In the genomic region with DNA sequence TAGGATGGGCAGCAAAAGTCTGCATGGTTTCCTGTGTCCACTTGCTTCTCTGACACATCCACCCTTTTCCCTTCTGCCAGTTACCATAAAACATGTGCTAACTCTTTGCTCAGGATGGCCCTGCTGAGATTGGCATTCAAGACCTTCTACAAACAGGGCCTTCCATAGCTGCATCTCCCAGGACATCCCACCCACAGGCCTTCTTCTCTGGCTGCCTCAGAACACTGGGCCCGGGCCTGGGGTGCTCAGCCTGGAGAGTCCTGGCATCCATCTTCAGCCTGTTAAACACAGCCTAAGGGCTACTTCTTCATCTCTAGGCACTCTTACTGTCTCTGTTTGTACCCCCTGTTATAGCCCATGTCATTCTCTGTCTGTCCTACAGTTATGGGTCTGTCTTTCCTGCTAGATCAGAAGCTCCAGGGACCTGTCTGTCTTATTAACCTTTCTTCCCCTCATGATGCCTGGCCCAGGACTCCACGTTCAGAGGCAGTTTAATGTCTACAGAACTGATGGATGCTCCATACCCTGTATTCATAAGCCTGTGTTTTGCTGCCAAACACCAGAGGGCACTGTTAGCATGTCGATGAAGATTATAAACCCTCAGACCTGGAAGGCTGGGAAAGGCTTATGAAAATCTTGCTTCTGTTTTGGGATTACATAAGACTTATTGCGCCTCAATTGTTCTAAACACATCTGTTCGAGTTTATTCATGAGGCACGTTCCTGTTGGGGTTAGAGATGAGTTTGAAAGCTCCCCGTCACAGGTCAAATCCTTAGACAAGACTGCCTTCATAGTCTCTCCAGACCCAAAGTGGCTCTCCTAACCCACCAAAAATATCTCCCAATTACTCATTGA, we compare ENCODE assay signal across 9 cellular contexts. TPM values are rescaled to one million over a fixed set of nuclear protein-coding genes. Genes with fewer than 3 reads are reported as not detected.
A peak's percentile ranks its signal among the peaks of the same experiment; 100 is the strongest.
DNase-seq lines count a peak whose midpoint lies in the region; ATAC-seq and TF ChIP-seq lines count a peak whose summit lies in the region.
"Had no signal": no experiment of that assay in that cellular context is flagged by ENCODE, and none has a peak within 500 bp of the region (broad histone marks: within the 10 kb centered on the region; RNA-seq: fewer than 3 reads in every experiment).

No MANE protein-coding gene starts in this region.

- H3K27me3 ChIP-seq in BE2C (no peaks in the 10 kb centered on the region), adrenal gland (no peaks in the 10 kb centered on the region), heart left ventricle (no peaks in the 10 kb centered on the region)

- intact Hi-C loops in adrenal gland (cut with DNase I): no loop called here
- intact Hi-C loops in heart left ventricle (cut with DNase I): loop anchor here in 9 of 10 donors (1.0 to 10.0 kb wide), 5 partner anchors 17 to 246 kb away; a partner anchor contains a TSS
- intact Hi-C loops in posterior cingulate gyrus (cut with DNase I): loop anchor here (1.0 to 10.0 kb wide), 2 partner anchors 19 to 256 kb away; a partner anchor contains a TSS

- H3K36me3 ChIP-seq in BE2C (no peaks in the 10 kb centered on the region), adrenal gland (replicated peaks in 1 of 2) (no peaks in the 10 kb centered on the region), heart left ventricle (no peaks in the 10 kb centered on the region)

- no peak for TF ChIP-seq POLR2A in adrenal gland (IDR thresholded peaks at IDR 0.05)
- TF ChIP-seq POLR2A in heart left ventricle (IDR thresholded peaks at IDR 0.05): peak in 1 of 2 donors; percentile 23

- H3K27ac ChIP-seq in adrenal gland (peak overlapping the region in 1 of 5 donors; percentile 3), heart left ventricle (peak overlapping the region in 9 of 12 donors; percentile 15 to 77 (median 61))

- H3K4me1 ChIP-seq in BE2C (no peaks in the 10 kb centered on the region), adrenal gland (replicated peaks in 1 of 2) (peaks cover 5 to 10% of the 10 kb centered on the region in 2 donors), heart left ventricle (peaks cover 13 to 47% (median 38%) of the 10 kb centered on the region in 12 donors)

- no peak overlapping the region for H3K4me3 ChIP-seq in BE2C (ENCODE audit: low read depth, low read length)
- H3K4me3 ChIP-seq in adrenal gland: no peak overlapping the region
- no peak overlapping the region for H3K4me3 ChIP-seq in heart left ventricle
- H3K4me3 ChIP-seq: skin epidermis had no signal

- no peaks in the 10 kb centered on the region for H3K9me3 ChIP-seq in BE2C
- H3K9me3 ChIP-seq in adrenal gland (replicated peaks in 1 of 3): no peaks in the 10 kb centered on the region
- H3K9me3 ChIP-seq in heart left ventricle: no peaks in the 10 kb centered on the region

- DNase-seq in BE2C (peak; percentile 39), NCI-H526 treated with DMSO at 0.1 percent for 48 hours (lab: John Stamatoyannopoulos, UW) (peak; percentile 59), adrenal gland (peak; percentile 62 to 89 (median 70)), heart left ventricle (peak in 4 of 5 donors; percentile 54 to 74 (median 70)), posterior cingulate gyrus (peak in 7 of 10 donors; percentile 55 to 87 (median 65))

- TF ChIP-seq CTCF in BE2C (IDR thresholded peaks at IDR 0.05; ENCODE audit: low read depth, low read length) (peak; percentile 77), GM12874 (IDR thresholded peaks at IDR 0.05; ENCODE audit: insufficient read depth, low read depth, low read length) (peak; percentile 67), adrenal gland (IDR thresholded peaks at IDR 0.05) (peak; percentile 52 to 84 (median 84)), heart left ventricle (IDR thresholded peaks at IDR 0.05) (peak; percentile 65 to 87 (median 80))

- ATAC-seq in heart left ventricle: peak; percentile 68 to 79 (median 77)
- ATAC-seq in GM21825 (IDR thresholded peaks at IDR 0.05; ENCODE audit: unreplicated experiment): no peak
- ATAC-seq in HG03175 (IDR thresholded peaks at IDR 0.05; ENCODE audit: unreplicated experiment): no peak

- WGBS in adrenal gland, 4 donors: 9 to 20% (median 12%) methylated on average over 7 of the region's 7 CpGs
- 13 to 18% (median 14%) methylated on average over 7 of the region's 7 CpGs for WGBS in heart left ventricle, 4 donors

RNA-seq across cellular contexts. Expression of a gene that starts 16.5 kb away (rescaled TPM):
- 19.0 TPM for polyA plus RNA-seq in BE2C (2012; ENCODE audit: insufficient read depth, insufficient read length, low read depth)
- 1 to 10 TPM; 1.9 to 6.8 (median 3.1) TPM for total RNA-seq in adrenal gland
- polyA plus RNA-seq in adrenal gland: 1 to 10 TPM in 2 of 3 donors, under 1 TPM in 1; 0.81 to 6.4 (median 1.9) TPM
- 10 to 100 TPM; 13.4 to 29.0 (median 14.4) TPM for total RNA-seq in heart left ventricle
- polyA plus RNA-seq in heart left ventricle: 10 to 100 TPM; 11.4 to 19.6 TPM

RNA-seq across cellular contexts. Expression of a gene that starts 17.9 kb away (rescaled TPM):
- polyA plus RNA-seq in BE2C (2012; ENCODE audit: insufficient read depth, insufficient read length, low read depth): 1.3 TPM
- 10 to 100 TPM in 1 of 8 donors, 1 to 10 TPM in 7; 4.8 to 12.2 (median 6.3) TPM for total RNA-seq in adrenal gland
- 10 to 100 TPM in 1 of 3 donors, 1 to 10 TPM in 2; 4.0 to 13.1 (median 4.6) TPM for polyA plus RNA-seq in adrenal gland
- total RNA-seq in heart left ventricle: 10 to 100 TPM; 10.8 to 27.6 (median 16.4) TPM
- polyA plus RNA-seq in heart left ventricle: 1 to 10 TPM; 4.0 to 4.2 TPM

RNA-seq across cellular contexts. Expression of a gene that starts 18.6 kb away (rescaled TPM):
- polyA plus RNA-seq in BE2C (2012; ENCODE audit: insufficient read depth, insufficient read length, low read depth): 132 TPM
- 100 to 1,000 TPM in 1 of 8 donors, 10 to 100 TPM in 7; 68.8 to 114 (median 90.1) TPM for total RNA-seq in adrenal gland
- polyA plus RNA-seq in adrenal gland: 100 to 1,000 TPM in 2 of 3 donors, 10 to 100 TPM in 1; 44.0 to 146 (median 122) TPM
- 10 to 100 TPM; 50.0 to 75.9 (median 55.1) TPM for total RNA-seq in heart left ventricle
- 10 to 100 TPM; 40.3 to 78.9 TPM for polyA plus RNA-seq in heart left ventricle

RNA-seq across cellular contexts. Expression of a gene that starts 25.5 kb away (rescaled TPM):
- 0.83 TPM for polyA plus RNA-seq in BE2C (2012; ENCODE audit: insufficient read depth, insufficient read length, low read depth)
- total RNA-seq in adrenal gland: 10 to 100 TPM in 3 of 8 donors, 1 to 10 TPM in 5; 1.1 to 42.0 (median 6.3) TPM
- polyA plus RNA-seq in adrenal gland: 10 to 100 TPM in 2 of 3 donors, 1 to 10 TPM in 1; 4.2 to 32.7 (median 26.7) TPM
- over 10,000 TPM in 2 of 9 donors, 1,000 to 10,000 TPM in 7; 4,301 to 15,255 (median 8,364) TPM for total RNA-seq in heart left ventricle
- polyA plus RNA-seq in heart left ventricle: over 10,000 TPM in 1 of 2 donors, 1,000 to 10,000 TPM in 1; 6,829 to 20,003 TPM

RNA-seq across cellular contexts. Expression of a gene that starts 27.0 kb away (rescaled TPM):
- polyA plus RNA-seq in BE2C (2012; ENCODE audit: insufficient read depth, insufficient read length, low read depth): 58.7 TPM
- total RNA-seq in adrenal gland (100 to 1,000 TPM in 5 of 8 donors, 10 to 100 TPM in 3; 69.5 to 145 (median 113) TPM), heart left ventricle (10 to 100 TPM; 29.5 to 56.2 (median 43.9) TPM)
- polyA plus RNA-seq in adrenal gland (100 to 1,000 TPM in 1 of 3 donors, 10 to 100 TPM in 2; 39.4 to 186 (median 93.5) TPM), heart left ventricle (10 to 100 TPM; 28.8 to 30.2 TPM)

Comparison
In these comparisons a context has a peak if more than half of its experiments do, and no peak if none do; other contexts are left out.
1. ATAC-seq: peak in heart left ventricle (4 of 4); none in GM21825 (single experiment) and HG03175 (single experiment).
2. intact Hi-C loops: an anchor here in heart left ventricle (1.0 to 10.0 kb wide) and posterior cingulate gyrus (1.0 to 10.0 kb wide); none called in adrenal gland.
3. Peak in every context shown above with its lines, with median percentiles within 50 percentile points of each other: DNase-seq and CTCF ChIP-seq.